8 cellular contexts compared by ENCODE assay signal in the genomic region with DNA sequence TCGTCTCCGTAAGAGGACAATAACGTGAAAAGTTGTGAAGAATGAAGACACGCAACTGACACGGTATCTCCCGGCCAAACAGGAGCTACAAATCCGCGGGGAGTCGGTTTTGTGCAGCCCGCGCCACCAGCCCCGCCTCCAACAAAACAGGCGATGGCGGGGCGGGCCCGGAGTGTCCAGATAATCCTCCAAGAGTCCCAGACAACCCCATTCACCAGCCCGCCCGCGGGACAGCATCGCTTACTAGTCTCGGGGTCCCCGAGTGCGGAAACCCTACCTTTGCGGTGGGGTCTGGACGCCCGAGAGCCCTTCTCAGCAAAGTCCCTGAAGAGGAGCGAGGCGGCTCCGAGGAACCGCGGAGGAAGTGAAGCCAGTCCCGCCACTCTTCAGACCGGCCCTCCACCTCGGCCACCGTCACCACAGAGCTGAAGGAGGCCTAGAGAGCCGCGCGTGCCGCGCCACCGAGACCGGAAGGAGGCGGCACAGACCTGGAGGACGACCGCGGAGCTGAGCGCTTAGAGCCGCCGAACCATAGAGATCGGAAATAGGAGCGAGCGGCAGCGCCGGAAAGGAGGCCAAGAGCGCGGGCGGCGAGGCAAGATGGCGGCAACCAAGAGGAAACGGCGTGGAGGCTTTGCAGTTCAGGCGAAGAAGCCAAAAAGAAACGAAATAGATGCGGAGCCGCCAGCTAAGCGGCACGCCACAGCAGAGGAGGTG. TPM values are rescaled to one million over a fixed set of nuclear protein-coding genes. Genes with fewer than 3 reads are reported as not detected.
A peak's percentile ranks its signal among the peaks of the same experiment; 100 is the strongest.
DNase-seq lines count a peak whose midpoint lies in the region; ATAC-seq and TF ChIP-seq lines count a peak whose summit lies in the region.

A gene with protein sequence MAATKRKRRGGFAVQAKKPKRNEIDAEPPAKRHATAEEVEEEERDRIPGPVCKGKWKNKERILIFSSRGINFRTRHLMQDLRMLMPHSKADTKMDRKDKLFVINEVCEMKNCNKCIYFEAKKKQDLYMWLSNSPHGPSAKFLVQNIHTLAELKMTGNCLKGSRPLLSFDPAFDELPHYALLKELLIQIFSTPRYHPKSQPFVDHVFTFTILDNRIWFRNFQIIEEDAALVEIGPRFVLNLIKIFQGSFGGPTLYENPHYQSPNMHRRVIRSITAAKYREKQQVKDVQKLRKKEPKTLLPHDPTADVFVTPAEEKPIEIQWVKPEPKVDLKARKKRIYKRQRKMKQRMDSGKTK (plus strand): TSS at position 573 of the 717 bp plus-strand sequence. CDS start 28 bp downstream, at position 601.
A gene with protein sequence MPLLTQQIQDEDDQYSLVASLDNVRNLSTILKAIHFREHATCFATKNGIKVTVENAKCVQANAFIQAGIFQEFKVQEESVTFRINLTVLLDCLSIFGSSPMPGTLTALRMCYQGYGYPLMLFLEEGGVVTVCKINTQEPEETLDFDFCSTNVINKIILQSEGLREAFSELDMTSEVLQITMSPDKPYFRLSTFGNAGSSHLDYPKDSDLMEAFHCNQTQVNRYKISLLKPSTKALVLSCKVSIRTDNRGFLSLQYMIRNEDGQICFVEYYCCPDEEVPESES (minus strand): TSS at position 366 of the 717 bp plus-strand sequence. CDS start 612 bp downstream, outside the sequence.

- H3K9ac ChIP-seq in SK-N-SH: peak within 1 kb of the TSS; percentile 88

- peaks cover 11% of the 10 kb centered on the region for H3F3A ChIP-seq in SK-N-SH (replicated peaks; ENCODE audit: insufficient read depth)

- no peaks in the 10 kb centered on the region for H3K9me2 ChIP-seq in SK-N-SH

- no peaks in the 10 kb centered on the region for H3K27me3 Mint-ChIP-seq in activated naive CD4-positive, alpha-beta T cell treated with anti-CD3 and anti-CD28 coated beads, Interleukin-2, amount 10 ng/mL, durations not matched to agents 7 days and 5 days

- H4K20me1 ChIP-seq in SK-N-SH (ENCODE audit: insufficient read depth): no peaks in the 10 kb centered on the region

- peaks cover 91% of the 10 kb centered on the region for H3K79me2 ChIP-seq in SK-N-SH (ENCODE audit: insufficient read depth)

- H3K27ac Mint-ChIP-seq in activated naive CD4-positive, alpha-beta T cell treated with anti-CD3 and anti-CD28 coated beads, Interleukin-2, amount 10 ng/mL, durations not matched to agents 7 days and 5 days: no peak within 1 kb of the TSS

- no peak within 1 kb of the TSS for H3K4me3 Mint-ChIP-seq in activated naive CD4-positive, alpha-beta T cell treated with anti-CD3 and anti-CD28 coated beads, Interleukin-2, amount 10 ng/mL, durations not matched to agents 7 days and 5 days

- TF ChIP-seq CTCF in GM10248 (IDR thresholded peaks at IDR 0.05; ENCODE audit: control extremely low read depth, extremely low read depth, low read depth, missing control alignments) (no peak), SK-N-SH (IDR thresholded peaks at IDR 0.05) (no peak)

- H3K4me3 ChIP-seq in SK-N-SH (ENCODE audit: low read depth in 2 of 2, low read length in 1 of 2): peak within 1 kb of the TSS; percentile 96 to 100

- no peaks in the 10 kb centered on the region for H3K9me3 Mint-ChIP-seq in activated naive CD4-positive, alpha-beta T cell treated with anti-CD3 and anti-CD28 coated beads, Interleukin-2, amount 10 ng/mL, durations not matched to agents 7 days and 5 days

- H3K9me3 ChIP-seq in SK-N-SH: no peaks in the 10 kb centered on the region

- no peaks in the 10 kb centered on the region for H3K27me3 ChIP-seq in SK-N-SH (ENCODE audit: insufficient read depth)

- H3K27ac ChIP-seq in SK-N-SH (ENCODE audit: low read depth in 2 of 2, low read length in 1 of 2): peak within 1 kb of the TSS; percentile 83 to 92

- peak; percentile 99 for ATAC-seq in HG02610 (IDR thresholded peaks at IDR 0.05; ENCODE audit: unreplicated experiment)

- peaks cover 33 to 41% of the 10 kb centered on the region in 2 experiments for H3K36me3 ChIP-seq in SK-N-SH (replicated peaks in 1 of 2; ENCODE audit: control insufficient read depth in 1 of 2, insufficient read depth in 2 of 2, low read length in 1 of 2)

- CTCF ChIA-PET in GM10248 (lab: Yijun Ruan, JAX): interaction anchor here (0.9 to 3.5 kb wide), 13 partner anchors 10 to 430 kb away, joined by 3 to 31 read pairs (median 11); a partner anchor contains a TSS
- CTCF ChIA-PET in SK-N-SH (lab: Yijun Ruan, JAX): interaction anchor here (0.8 to 1.9 kb wide), 5 partner anchors 15 to 440 kb away, joined by 3 to 6 read pairs (median 3); no protein-coding TSS in a partner anchor
- CTCF ChIA-PET in activated naive CD4-positive, alpha-beta T cell treated with anti-CD3 and anti-CD28 coated beads, Interleukin-2, amount 10 ng/mL, durations not matched to agents 7 days and 5 days (lab: Charles Lee): interaction anchor here (1.0 to 1.8 kb wide), 3 partner anchors 10 to 17 kb away, joined by 3 to 6 read pairs (median 3); a partner anchor contains a TSS

- POLR2A ChIA-PET in GM10248 (lab: Yijun Ruan, JAX) (interaction anchor here (4.7 kb wide), 1 partner anchor 14 kb away, joined by 41 read pairs; a partner anchor contains a TSS), SK-N-SH (lab: Yijun Ruan, JAX) (interaction anchor here (0.6 to 1.8 kb wide), 7 partner anchors 9 to 907 kb away, joined by 3 to 32 read pairs (median 4); a partner anchor contains a TSS)

- H3K4me1 Mint-ChIP-seq in activated naive CD4-positive, alpha-beta T cell treated with anti-CD3 and anti-CD28 coated beads, Interleukin-2, amount 10 ng/mL, durations not matched to agents 7 days and 5 days: peaks cover 44% of the 10 kb centered on the region

- H3K4me1 ChIP-seq in SK-N-SH (ENCODE audit: control insufficient read depth in 1 of 2, insufficient read depth in 2 of 2, low read depth in 1 of 2, low read length in 1 of 2): peaks cover 12 to 16% of the 10 kb centered on the region in 2 experiments

- TF ChIP-seq RAD21 in SK-N-SH (IDR thresholded peaks at IDR 0.05; ENCODE audit: low read length): no peak

- peak within 1 kb of the TSS; percentile 78 for H3K4me2 ChIP-seq in SK-N-SH

- H3K36me3 Mint-ChIP-seq in activated naive CD4-positive, alpha-beta T cell treated with anti-CD3 and anti-CD28 coated beads, Interleukin-2, amount 10 ng/mL, durations not matched to agents 7 days and 5 days: peaks cover 31% of the 10 kb centered on the region

- TF ChIP-seq EP300 in SK-N-SH (IDR thresholded peaks at IDR 0.05; ENCODE audit: borderline replicate concordance in 1 of 2, low read depth in 1 of 2, low read length in 1 of 2): peak in 1 of 2 experiments; percentile 55; a peak in 1 of 4 replicates

- DNase-seq in GM10248 (ENCODE audit: extremely low spot score) (peak; percentile 92), NCI-H1092 (lab: John Stamatoyannopoulos, UW) (peak; percentile 94), SK-N-SH (peak; percentile 90), germinal center (ENCODE audit: low spot score) (peak; percentile 90), nucleus accumbens (lab: John Stamatoyannopoulos, UW) (peak; percentile 63 to 98 (median 94)), superior temporal gyrus (ENCODE audit: extremely low spot score) (peak; percentile 97)
- DNase-seq in activated naive CD4-positive, alpha-beta T cell treated with anti-CD3 and anti-CD28 coated beads, Interleukin-2, amount 10 ng/mL, durations not matched to agents 7 days and 5 days: peak; percentile 96

- 2% methylated on average over 52 of the region's 67 CpGs for WGBS in SK-N-SH (ENCODE audit: low lambda C conversion rate)

- H2AFZ ChIP-seq in SK-N-SH (ENCODE audit: low read depth): peak within 1 kb of the TSS; percentile 89

TF ChIP-seq in SK-N-SH, 30 proteins besides CTCF, POLR2A, EP300 and RAD21 (continues in another document):
- no peak for TF ChIP-seq SMC3 (IDR thresholded peaks at IDR 0.05; ENCODE audit: low read depth, low read length)
- TF ChIP-seq TEAD4 (IDR thresholded peaks at IDR 0.05; ENCODE audit: borderline replicate concordance, insufficient read depth): no peak
- no peak for TF ChIP-seq RXRA (IDR thresholded peaks at IDR 0.05; ENCODE audit: borderline replicate concordance, low read depth)
- TF ChIP-seq, protein P1, sequence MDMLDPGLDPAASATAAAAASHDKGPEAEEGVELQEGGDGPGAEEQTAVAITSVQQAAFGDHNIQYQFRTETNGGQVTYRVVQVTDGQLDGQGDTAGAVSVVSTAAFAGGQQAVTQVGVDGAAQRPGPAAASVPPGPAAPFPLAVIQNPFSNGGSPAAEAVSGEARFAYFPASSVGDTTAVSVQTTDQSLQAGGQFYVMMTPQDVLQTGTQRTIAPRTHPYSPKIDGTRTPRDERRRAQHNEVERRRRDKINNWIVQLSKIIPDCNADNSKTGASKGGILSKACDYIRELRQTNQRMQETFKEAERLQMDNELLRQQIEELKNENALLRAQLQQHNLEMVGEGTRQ (IDR thresholded peaks at IDR 0.05; ENCODE audit: borderline replicate concordance, low read depth, low read length): no peak
- TF ChIP-seq POLR2AphosphoS5 (IDR thresholded peaks at IDR 0.05; ENCODE audit: low read depth, low read length): peak; percentile 90
- TF ChIP-seq NRF1 (IDR thresholded peaks at IDR 0.05; ENCODE audit: low read depth, low read length): no peak
- peak; percentile 88 for TF ChIP-seq MXI1 (IDR thresholded peaks at IDR 0.05; ENCODE audit: low read depth, low read length)

RNA-seq across cellular contexts. Expression of the first gene that starts in this region (rescaled TPM):
- polyA plus RNA-seq in SK-N-SH (2012; rRNA removed): 18.4 and 22.9 TPM in 2 replicates
- polyA plus RNA-seq in SK-N-SH (2012; cell fraction: cytosol; rRNA removed): 30.4 and 43.9 TPM in 2 replicates
- 4.8 and 13.1 TPM in 2 replicates for polyA plus RNA-seq in SK-N-SH (2012; cell fraction: nucleus; rRNA removed)

RNA-seq across cellular contexts. Expression of the second gene that starts in this region (rescaled TPM):
- 18.2 and 21.2 TPM in 2 replicates for polyA plus RNA-seq in SK-N-SH (2012; rRNA removed)
- polyA plus RNA-seq in SK-N-SH (2012; cell fraction: cytosol; rRNA removed): 17.7 and 22.3 TPM in 2 replicates
- polyA plus RNA-seq in SK-N-SH (2012; cell fraction: nucleus; rRNA removed): 13.7 and 19.5 TPM in 2 replicates

Comparison
In these comparisons a context has a peak if more than half of its experiments do, and no peak if none do; other contexts are left out.
1. Peak in every context shown above with its lines: DNase-seq, ATAC-seq, H3K4me3 ChIP-seq and H3K27ac ChIP-seq.